ENCODE assay signal across 8 cellular contexts in the genomic region with DNA sequence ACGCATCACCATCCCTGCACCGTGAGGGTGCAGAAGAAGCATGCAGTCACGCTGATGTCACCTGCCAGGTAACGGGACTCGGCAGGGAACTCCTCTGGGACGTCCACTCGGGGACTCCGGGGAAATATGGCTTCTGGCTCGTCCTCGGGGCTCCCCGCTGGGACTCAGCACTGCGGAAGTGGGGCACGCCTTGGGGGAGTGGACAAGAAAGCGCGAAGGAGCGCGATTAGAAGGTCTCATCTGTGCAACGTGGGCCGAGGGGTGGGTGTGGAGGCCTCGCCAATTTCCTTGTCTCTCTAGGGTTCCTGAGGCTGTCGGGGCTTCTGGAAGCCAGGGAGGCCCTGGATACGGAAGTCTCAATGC. TPM values are rescaled to one million over a fixed set of nuclear protein-coding genes. Genes with fewer than 3 reads are reported as not detected.
A peak's percentile ranks its signal among the peaks of the same experiment; 100 is the strongest.
DNase-seq lines count a peak whose midpoint lies in the region; ATAC-seq, FAIRE-seq and TF ChIP-seq lines count a peak whose summit lies in the region.

No MANE protein-coding gene starts in this region.

- peak; percentile 48 for ATAC-seq in stimulated activated naive CD8-positive, alpha-beta T cell treated with anti-CD3 and anti-CD28 coated beads, Interleukin-15, amount 100 ng/mL, for 72 hours

- H3K79me2 ChIP-seq in H1 (ENCODE audit: control insufficient read depth in 1 of 2, insufficient read depth in 2 of 2, low read length in 2 of 2): peaks cover 7 to 47% of the 10 kb centered on the region in 2 experiments; a peak in 3 of 4 replicates

- FAIRE-seq in H1 (lab: Jason Lieb, UNC): no peak

- H2AFZ ChIP-seq in H1 (ENCODE audit: low read length): 0 out of 2 replicates have a peak overlapping the region, but pooled peaks have one; percentile 96

- H3K36me3 ChIP-seq in H1 (ENCODE audit: control insufficient read depth in 2 of 4, insufficient read depth in 4 of 4, low read length in 3 of 4) (no peaks in the 10 kb centered on the region), mucosa of stomach (ENCODE audit: control insufficient read depth, insufficient read depth, low read length) (no peaks in the 10 kb centered on the region)

- no peak for TF ChIP-seq POLR2A in H1 (IDR thresholded peaks at IDR 0.05; ENCODE audit: control extremely low read depth in 1 of 2, low read depth in 2 of 2, low read length in 2 of 2)

- H4K91ac ChIP-seq in H1 (replicated peaks; ENCODE audit: insufficient read length, low read length): no peak overlapping the region

- POLR2A ChIA-PET in H1 (lab: Charles Lee; ENCODE audit: partially characterized antibody): interaction anchor here (4.3 kb wide), 1 partner anchor 13 kb away, joined by 52 read pairs; no protein-coding TSS in a partner anchor

- H3K4me3 Mint-ChIP-seq in stimulated activated naive CD8-positive, alpha-beta T cell treated with anti-CD3 and anti-CD28 coated beads, Interleukin-15, amount 100 ng/mL, for 72 hours: peak overlapping the region; percentile 95 to 97

- H3K4me3 ChIP-seq in H1 (ENCODE audit: extremely low read depth in 1 of 4, insufficient read depth in 2 of 4, low read depth in 3 of 4, low read length in 4 of 4): peak overlapping the region; percentile 86 to 97 (median 92)
- H3K4me3 ChIP-seq in mucosa of stomach (ENCODE audit: low read length): peak overlapping the region; percentile 84

- H3K9me3 Mint-ChIP-seq in stimulated activated naive CD8-positive, alpha-beta T cell treated with anti-CD3 and anti-CD28 coated beads, Interleukin-15, amount 100 ng/mL, for 72 hours: no peaks in the 10 kb centered on the region

- H3K9ac ChIP-seq in H1 (replicated peaks in 1 of 4; ENCODE audit: extremely low read depth in 1 of 4, low read depth in 3 of 4, low read length in 3 of 4) (peak overlapping the region in 3 of 4 experiments; percentile 33 to 77 (median 36); a peak in 3 of 7 replicates), mucosa of stomach (ENCODE audit: low read length) (peak overlapping the region; percentile 90)

- H3K4me1 ChIP-seq in H1 (replicated peaks in 1 of 4; ENCODE audit: control insufficient read depth in 3 of 4, insufficient read depth in 4 of 4, low read length in 3 of 4): peaks cover 3 to 15% (median 6%) of the 10 kb centered on the region in 4 experiments; a peak in 4 of 7 replicates
- peaks cover 26% of the 10 kb centered on the region for H3K4me1 ChIP-seq in mucosa of stomach (ENCODE audit: control insufficient read depth, insufficient read depth, low read length)

- H2BK12ac ChIP-seq in H1 (ENCODE audit: low read depth, low read length): no peak overlapping the region

- no peak overlapping the region for H4K5ac ChIP-seq in H1 (ENCODE audit: insufficient read length, low read depth, low read length)

- CTCF ChIA-PET in H1 (lab: Charles Lee; ENCODE audit: partially characterized antibody): no interaction called here

- H3K4ac ChIP-seq in H1 (replicated peaks; ENCODE audit: insufficient read length, low read depth, low read length): no peak overlapping the region

- no peak overlapping the region for H3K27ac ChIP-seq in H1 (ENCODE audit: low read depth, low read length)

- H3K18ac ChIP-seq in H1 (ENCODE audit: extremely low read depth, low read length): no peak overlapping the region

- H2BK5ac ChIP-seq in H1 (ENCODE audit: low read depth, low read length): no peak overlapping the region

- H2BK120ac ChIP-seq in H1 (replicated peaks; ENCODE audit: low read depth, low read length): no peak overlapping the region

- 12% methylated on average over 15 of the region's 22 CpGs; no CpG with 5 or more reads in 1 of the 2 experiments for WGBS in H1 (ENCODE audit: extremely low coverage in 1 of 2, insufficient coverage in 1 of 2, insufficient read length in 1 of 2, insufficient replicate concordance in 2 of 2, low coverage in 1 of 2, low lambda C conversion rate in 2 of 2, missing lambda C conversion rate in 1 of 2), 2 experiments

- H3K27me3 ChIP-seq in H1 (replicated peaks in 1 of 4; ENCODE audit: control insufficient read depth in 3 of 4, extremely low read depth in 1 of 4, insufficient read depth in 3 of 4, low read length in 3 of 4) (no peaks in the 10 kb centered on the region), mucosa of stomach (ENCODE audit: control insufficient read depth, insufficient read depth, low read length) (no peaks in the 10 kb centered on the region)

- H3K27me3 Mint-ChIP-seq in stimulated activated naive CD8-positive, alpha-beta T cell treated with anti-CD3 and anti-CD28 coated beads, Interleukin-15, amount 100 ng/mL, for 72 hours: no peaks in the 10 kb centered on the region

- no peak for TF ChIP-seq CTCF in H1 (IDR thresholded peaks at IDR 0.05; ENCODE audit: control extremely low read depth in 1 of 3, insufficient read depth in 1 of 3, low read depth in 1 of 3, low read length in 3 of 3)

- H2BK15ac ChIP-seq in H1 (ENCODE audit: low read length): no peak overlapping the region

- no peak overlapping the region for H3K23ac ChIP-seq in H1 (ENCODE audit: insufficient read length)

- no peak for TF ChIP-seq EP300 in H1 (IDR thresholded peaks at IDR 0.05; ENCODE audit: borderline replicate concordance in 1 of 2, low read depth in 2 of 2, low read length in 2 of 2)

- peaks cover 6 to 9% of the 10 kb centered on the region in 2 experiments for H4K20me1 ChIP-seq in H1 (replicated peaks in 1 of 2; ENCODE audit: control insufficient read depth in 1 of 2, insufficient read depth in 2 of 2, low read length in 2 of 2)

- no peak overlapping the region for H2AK5ac ChIP-seq in H1 (ENCODE audit: low read depth, low read length)

- peak overlapping the region; percentile 43 to 84 for H3K27ac Mint-ChIP-seq in stimulated activated naive CD8-positive, alpha-beta T cell treated with anti-CD3 and anti-CD28 coated beads, Interleukin-15, amount 100 ng/mL, for 72 hours

- no peak overlapping the region for H4K8ac ChIP-seq in H1 (ENCODE audit: extremely low read depth, insufficient read depth, low read length)

- no peaks in the 10 kb centered on the region for H3K9me3 ChIP-seq in H1 (ENCODE audit: insufficient read depth in 2 of 2, low read depth in 1 of 2, low read length in 1 of 2)
- no peaks in the 10 kb centered on the region for H3K9me3 ChIP-seq in mucosa of stomach (ENCODE audit: control insufficient read depth, low read length)

- H3K14ac ChIP-seq in H1 (ENCODE audit: insufficient read length): no peak overlapping the region

- peaks cover 7% of the 10 kb centered on the region for H3K23me2 ChIP-seq in H1 (ENCODE audit: low read depth, low read length)

- H3K4me2 ChIP-seq in H1 (ENCODE audit: insufficient read depth in 1 of 2, low read depth in 2 of 2, low read length in 2 of 2): peak overlapping the region; percentile 79 to 94

- TF ChIP-seq RAD21 in H1 (IDR thresholded peaks at IDR 0.05 in 1 of 2, conservative IDR thresholded peaks at IDR 0.05 in 1 of 2; ENCODE audit: low read depth in 2 of 2, low read length in 2 of 2): no peak

- no peaks in the 10 kb centered on the region for H3K79me1 ChIP-seq in H1 (ENCODE audit: low read depth, low read length)

- DNase-seq in GM03348 (ENCODE audit: low spot score) (peak; percentile 73), NCI-H460 (ENCODE audit: extremely low read depth, low read depth) (peak; percentile 50), H1 (ENCODE audit: low read depth in 1 of 2, low spot score in 2 of 2) (no peak), NCI-H446 treated with DMSO at 0.1 percent for 48 hours (lab: John Stamatoyannopoulos, UW) (no peak), amniotic stem cell (lab: John Stamatoyannopoulos, UW) (no peak)
- peak; percentile 81 for DNase-seq in activated CD8-positive, alpha-beta memory T cell treated with anti-CD3 and anti-CD28 coated beads for 24 hours
- peak; percentile 55 to 60 for DNase-seq in stimulated activated naive CD8-positive, alpha-beta T cell treated with anti-CD3 and anti-CD28 coated beads, Interleukin-15, amount 100 ng/mL, for 72 hours

- H3K4me1 Mint-ChIP-seq in stimulated activated naive CD8-positive, alpha-beta T cell treated with anti-CD3 and anti-CD28 coated beads, Interleukin-15, amount 100 ng/mL, for 72 hours: peaks cover 47% of the 10 kb centered on the region

- H2BK20ac ChIP-seq in H1 (ENCODE audit: low read length): no peak overlapping the region

- H3K56ac ChIP-seq in H1 (replicated peaks; ENCODE audit: insufficient read length, low read depth, low read length): no peak overlapping the region

TF ChIP-seq in H1, 55 proteins besides CTCF, POLR2A, EP300 and RAD21 (continues in another document):
- TF ChIP-seq RXRA (IDR thresholded peaks at IDR 0.05; ENCODE audit: insufficient read depth, low read depth, low read length) (no peak), KDM5A (IDR thresholded peaks at IDR 0.05; ENCODE audit: low read length) (no peak), NRF1 (IDR thresholded peaks at IDR 0.05; ENCODE audit: low read depth, low read length) (no peak), TCF12 (IDR thresholded peaks at IDR 0.05; ENCODE audit: low read depth, low read length) (no peak)

RNA-seq across cellular contexts. Expression of a gene that starts 0.9 kb away (rescaled TPM):
- 11.0 and 13.7 TPM in 2 replicates for total RNA-seq in NCI-H460 (2014; rRNA removed; shearing (Covaris generic))
- 18.2 and 22.5 TPM in 2 replicates for polyA plus RNA-seq in NCI-H460 (2014; cell fraction: nucleus; rRNA removed)
- 9.3 and 9.6 TPM in 2 replicates for total RNA-seq in H1 (2021; fragmentation: NEBNext Ultra II Directional; extraction: Animal tissue kit (Norgen Biotek cat#: 25700))
- polyA plus RNA-seq in H1 (2011; rRNA removed): 3.8 and 5.2 TPM in 2 replicates
- polyA plus RNA-seq in H1 (2011; cell fraction: cytosol; rRNA removed): 8.8 TPM
- 3.3 TPM for polyA plus RNA-seq in H1 (2011; cell fraction: nucleus; rRNA removed)
- 6.6 to 15.1 TPM (median 9.7 TPM) in 4 replicates for polyA plus RNA-seq in H1 (2012, experiment 1 of 2)
- polyA plus RNA-seq in H1 (2012, experiment 2 of 2): 0.77 TPM
- polyA plus RNA-seq in H1 (2013, experiment 1 of 2): 5.9 TPM
- polyA plus RNA-seq in H1 (2013, experiment 2 of 2): 6.8 TPM
- polyA minus RNA-seq in H1 (2011; rRNA and poly(A)+ RNA removed): 10.8 and 17.4 TPM in 2 replicates
- polyA minus RNA-seq in H1 (2011; cell fraction: cytosol; rRNA and poly(A)+ RNA removed): 4.1 TPM
- 7.4 TPM for polyA minus RNA-seq in H1 (2011; cell fraction: nucleus; rRNA and poly(A)+ RNA removed)

RNA-seq across cellular contexts. Expression of a gene that starts 1.4 kb away (rescaled TPM):
- 198 and 204 TPM in 2 replicates for total RNA-seq in NCI-H460 (2014; rRNA removed; shearing (Covaris generic))
- 175 and 183 TPM in 2 replicates for polyA plus RNA-seq in NCI-H460 (2014; cell fraction: nucleus; rRNA removed)
- 98.4 and 103 TPM in 2 replicates for total RNA-seq in H1 (2021; fragmentation: NEBNext Ultra II Directional; extraction: Animal tissue kit (Norgen Biotek cat#: 25700))
- 26.0 and 32.3 TPM in 2 replicates for polyA plus RNA-seq in H1 (2011; rRNA removed)
- 52.7 TPM for polyA plus RNA-seq in H1 (2011; cell fraction: cytosol; rRNA removed)
- polyA plus RNA-seq in H1 (2011; cell fraction: nucleus; rRNA removed): 30.7 TPM
- 82.8 to 107 TPM (median 92.9 TPM) in 4 replicates for polyA plus RNA-seq in H1 (2012, experiment 1 of 2)
- polyA plus RNA-seq in H1 (2012, experiment 2 of 2): 19.8 TPM
- polyA plus RNA-seq in H1 (2013, experiment 1 of 2): 84.6 TPM
- polyA plus RNA-seq in H1 (2013, experiment 2 of 2): 88.8 TPM
- 34.5 and 44.4 TPM in 2 replicates for polyA minus RNA-seq in H1 (2011; rRNA and poly(A)+ RNA removed)
- polyA minus RNA-seq in H1 (2011; cell fraction: cytosol; rRNA and poly(A)+ RNA removed): 39.7 TPM
- 31.1 TPM for polyA minus RNA-seq in H1 (2011; cell fraction: nucleus; rRNA and poly(A)+ RNA removed)

Comparison
In these comparisons a context has a peak if more than half of its experiments do, and no peak if none do; other contexts are left out.
1. DNase-seq: peak in GM03348 (single experiment), NCI-H460 (single experiment), activated CD8-positive, alpha-beta memory T cell treated with anti-CD3 and anti-CD28 coated beads for 24 hours (single experiment) and stimulated activated naive CD8-positive, alpha-beta T cell treated with anti-CD3 and anti-CD28 coated beads, Interleukin-15, amount 100 ng/mL, for 72 hours (2 of 2); none in H1 (0 of 2), NCI-H446 treated with DMSO at 0.1 percent for 48 hours (single experiment) and amniotic stem cell (single experiment).